ENCODE assay signal across 16 cellular contexts in the genomic region with DNA sequence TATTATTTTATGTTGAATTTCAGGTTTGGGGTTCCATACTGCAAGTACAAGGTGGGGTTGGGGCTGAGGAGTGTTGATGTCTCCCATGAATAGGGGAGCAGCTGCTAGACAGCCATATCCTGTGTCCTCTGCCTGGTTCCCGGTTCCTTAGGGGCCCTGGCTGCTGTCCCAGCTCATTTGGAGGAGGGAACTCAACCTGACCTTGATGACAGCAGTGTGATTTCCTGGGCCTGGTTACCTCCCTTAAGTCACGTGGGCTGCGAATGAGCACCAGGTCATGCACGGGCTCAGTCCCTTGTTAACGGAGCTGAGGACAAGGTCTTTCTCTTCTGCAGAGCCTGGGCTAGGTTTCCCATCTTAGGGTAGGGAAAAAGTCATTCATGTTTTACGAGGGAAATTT.
DNase-seq lines count a peak whose midpoint lies in the region; ATAC-seq and TF ChIP-seq lines count a peak whose summit lies in the region.
"Had no signal": no experiment of that assay in that cellular context is flagged by ENCODE, and none has a peak within 500 bp of the region (broad histone marks: within the 10 kb centered on the region; RNA-seq: fewer than 3 reads in every experiment).

No MANE protein-coding gene starts in this region.

- DNase-seq in Right ventricle myocardium superior = peak; percentile 76
- DNase-seq in right atrium auricular region (ENCODE audit: low spot score) = no peak
- peak; percentile 40 for DNase-seq in left cardiac atrium
- DNase-seq in left lobe of liver (ENCODE audit: low spot score) = no peak
- no peak for DNase-seq in NCI-H2171 (lab: John Stamatoyannopoulos, UW)
- no peak for DNase-seq in NCI-H526 treated with DMSO at 0.1 percent for 48 hours (lab: John Stamatoyannopoulos, UW)
- no peak for DNase-seq in thyroid gland
- DNase-seq: 8988T; AML-193; Caco-2; CD8-positive, alpha-beta memory T cell; DND-41; GDM1; GOT3 had no signal

- TF ChIP-seq CTCF in right atrium auricular region (IDR thresholded peaks at IDR 0.05) (no peak), thyroid gland (IDR thresholded peaks at IDR 0.05) (no peak)

- H3K27ac ChIP-seq in right atrium auricular region (peak overlapping the region in 1 of 2 donors; percentile 0), thyroid gland (no peak overlapping the region)
- H3K27ac ChIP-seq: BLaER1 had no signal

- no peaks in the 10 kb centered on the region for H3K4me1 ChIP-seq in right atrium auricular region
- no peaks in the 10 kb centered on the region for H3K4me1 ChIP-seq in thyroid gland
- H3K4me1 ChIP-seq: BLaER1, Caco-2, HAP-1 had no signal

- WGBS in thyroid gland, 2 donors = 93 to 94% methylated on average over 6 of the region's 6 CpGs

- H3K9me3 ChIP-seq in right atrium auricular region (no peaks in the 10 kb centered on the region), thyroid gland (no peaks in the 10 kb centered on the region)
- H3K9me3 ChIP-seq: BLaER1, Caco-2, HAP-1 had no signal

- no peaks in the 10 kb centered on the region for H3K27me3 ChIP-seq in right atrium auricular region
- H3K27me3 ChIP-seq in thyroid gland = no peaks in the 10 kb centered on the region
- H3K27me3 ChIP-seq: BLaER1 had no signal

- H3K36me3 ChIP-seq in right atrium auricular region = peaks cover 24% of the 10 kb centered on the region
- peaks cover 6 to 9% of the 10 kb centered on the region in 2 donors for H3K36me3 ChIP-seq in thyroid gland

- H3K4me3 ChIP-seq in right atrium auricular region (no peak overlapping the region), thyroid gland (replicated peaks in 1 of 3) (no peak overlapping the region)
- H3K4me3 ChIP-seq: BLaER1, HAP-1 had no signal

- no peak for TF ChIP-seq POLR2A in thyroid gland (IDR thresholded peaks at IDR 0.05)

- ATAC-seq in Right ventricle myocardium superior (ENCODE audit: poor library complexity) (peak; percentile 91), left cardiac atrium (peak; percentile 67 to 80), left lobe of liver (peak; percentile 33)

- intact Hi-C loops in Right ventricle myocardium superior (cut with DNase I) = no loop called here
- intact Hi-C loops in left cardiac atrium (cut with DNase I) = no loop called here
- intact Hi-C loops in thyroid gland (cut with DNase I) = no loop called here

Comparison
In these comparisons a context has a peak if more than half of its experiments do, and no peak if none do; other contexts are left out.
1. DNase-seq: peak in Right ventricle myocardium superior (single experiment) and left cardiac atrium (single experiment); none in right atrium auricular region (single experiment), left lobe of liver (single experiment), NCI-H2171 (single experiment), NCI-H526 treated with DMSO at 0.1 percent for 48 hours (single experiment) and thyroid gland (0 of 2).
2. ATAC-seq: peak in every context shown above with its lines; median percentile 91 in Right ventricle myocardium superior; 74 in left cardiac atrium; 33 in left lobe of liver.